ENCODE assay signal across 10 cellular contexts in the genomic region with DNA sequence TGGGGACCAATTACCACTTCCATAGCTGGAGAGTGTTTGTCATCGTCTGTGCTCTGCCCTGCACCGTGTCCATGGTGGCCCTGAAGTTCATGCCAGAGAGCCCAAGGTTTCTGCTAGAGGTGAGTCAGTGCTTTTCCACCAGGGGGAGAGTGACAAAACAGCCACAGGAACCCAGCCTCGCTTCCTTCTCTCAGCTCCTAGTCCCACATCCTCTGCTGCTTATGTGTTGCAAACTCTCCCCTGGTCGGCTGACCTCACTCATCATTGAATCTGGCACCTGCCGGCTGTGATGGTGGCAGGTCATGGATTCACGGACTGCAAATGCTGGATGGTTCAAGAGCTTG.
DNase-seq lines count a peak whose midpoint lies in the region; ATAC-seq and TF ChIP-seq lines count a peak whose summit lies in the region.
"Had no signal": no experiment of that assay in that cellular context is flagged by ENCODE, and none has a peak within 500 bp of the region (broad histone marks: within the 10 kb centered on the region; RNA-seq: fewer than 3 reads in every experiment).

No MANE protein-coding gene starts in this region.

- H3K4me3 ChIP-seq in mucosa of descending colon: no peak overlapping the region
- H3K4me3 ChIP-seq: tibial nerve had no signal

- H3K36me3 ChIP-seq in mucosa of descending colon (ENCODE audit: low read depth): no peaks in the 10 kb centered on the region
- H3K36me3 ChIP-seq: tibial nerve had no signal

- H3K27ac Mint-ChIP-seq in HFFc6: no peak overlapping the region
- no peak overlapping the region for H3K27ac Mint-ChIP-seq in activated T-helper 2 cell treated with anti-CD3 and anti-CD28 coated beads, Interferon-gamma antibody, Interleukin-2, Interleukin-4, amounts not matched to agents 10 μg/mL and 5 μg/mL and 100 μg/mL, durations not matched to agents 14 hours and 24 hours and 36 hours

- no peaks in the 10 kb centered on the region for H3K27me3 Mint-ChIP-seq in HFFc6 (ENCODE audit: insufficient read depth)
- H3K27me3 Mint-ChIP-seq in activated T-helper 2 cell treated with anti-CD3 and anti-CD28 coated beads, Interferon-gamma antibody, Interleukin-2, Interleukin-4, amounts not matched to agents 10 μg/mL and 5 μg/mL and 100 μg/mL, durations not matched to agents 14 hours and 24 hours and 36 hours (ENCODE audit: low read depth): peaks cover 4% of the 10 kb centered on the region

- peak; percentile 33 for TF ChIP-seq CTCF in HFFc6 (IDR thresholded peaks at IDR 0.05)
- TF ChIP-seq CTCF in mucosa of descending colon (IDR thresholded peaks at IDR 0.05): no peak

- H3K9me3 ChIP-seq in mucosa of descending colon: no peaks in the 10 kb centered on the region
- H3K9me3 ChIP-seq: tibial nerve had no signal

- H3K4me3 Mint-ChIP-seq in HFFc6: no peak overlapping the region
- no peak overlapping the region for H3K4me3 Mint-ChIP-seq in activated T-helper 2 cell treated with anti-CD3 and anti-CD28 coated beads, Interferon-gamma antibody, Interleukin-2, Interleukin-4, amounts not matched to agents 10 μg/mL and 5 μg/mL and 100 μg/mL, durations not matched to agents 14 hours and 24 hours and 36 hours (ENCODE audit: low read depth)

- TF ChIP-seq POLR2A in GM18505 (IDR thresholded peaks at IDR 0.05; ENCODE audit: borderline replicate concordance, extremely low read depth, insufficient read depth, insufficient read length): no peak

- no peaks in the 10 kb centered on the region for H3K36me3 Mint-ChIP-seq in HFFc6 (ENCODE audit: low read depth)
- H3K36me3 Mint-ChIP-seq in activated T-helper 2 cell treated with anti-CD3 and anti-CD28 coated beads, Interferon-gamma antibody, Interleukin-2, Interleukin-4, amounts not matched to agents 10 μg/mL and 5 μg/mL and 100 μg/mL, durations not matched to agents 14 hours and 24 hours and 36 hours (ENCODE audit: low read depth): no peaks in the 10 kb centered on the region

- H3K4me1 Mint-ChIP-seq in HFFc6 (ENCODE audit: low read depth): no peaks in the 10 kb centered on the region
- H3K4me1 Mint-ChIP-seq in activated T-helper 2 cell treated with anti-CD3 and anti-CD28 coated beads, Interferon-gamma antibody, Interleukin-2, Interleukin-4, amounts not matched to agents 10 μg/mL and 5 μg/mL and 100 μg/mL, durations not matched to agents 14 hours and 24 hours and 36 hours (ENCODE audit: low read depth): peaks cover 1% of the 10 kb centered on the region

- H3K4me1 ChIP-seq in mucosa of descending colon (ENCODE audit: low read depth): no peaks in the 10 kb centered on the region

- intact Hi-C loops in mucosa of descending colon (cut with DNase I, micrococcal nuclease): no loop called here
- intact Hi-C loops in activated T-helper 2 cell treated with anti-CD3 and anti-CD28 coated beads, Interferon-gamma antibody, Interleukin-2, Interleukin-4, amounts not matched to agents 10 μg/mL and 5 μg/mL and 100 μg/mL, durations not matched to agents 14 hours and 24 hours and 36 hours (cut with micrococcal nuclease): no loop called here

- peak; percentile 50 for DNase-seq in NK-92 treated with Interleukin-12 subunit alpha and Interleukin-12 subunit beta, amount 100 ng/mL, for 24 hours (lab: John Stamatoyannopoulos, UW)
- DNase-seq in NK-92 (lab: John Stamatoyannopoulos, UW; ENCODE audit: unreplicated experiment): no peak
- no peak for DNase-seq in HFFc6
- DNase-seq in SKM-1 treated with dmso at 0.1 percent for 144 hours (lab: John Stamatoyannopoulos, UW; ENCODE audit: unreplicated experiment): peak; percentile 92
- DNase-seq in mucosa of descending colon: no peak
- no peak for DNase-seq in activated T-helper 2 cell treated with anti-CD3 and anti-CD28 coated beads, Interferon-gamma antibody, Interleukin-2, Interleukin-4, amounts not matched to agents 10 μg/mL and 5 μg/mL and 100 μg/mL, durations not matched to agents 14 hours and 24 hours and 36 hours (ENCODE audit: low spot score)
- DNase-seq: amniotic stem cell had no signal

- ATAC-seq in mucosa of descending colon: peak; percentile 40
- no peak for ATAC-seq in HG03378 (IDR thresholded peaks at IDR 0.05; ENCODE audit: unreplicated experiment)
- no peak for ATAC-seq in GM18505 (IDR thresholded peaks at IDR 0.05; ENCODE audit: unreplicated experiment)

- H3K9me3 Mint-ChIP-seq in HFFc6: no peaks in the 10 kb centered on the region
- H3K9me3 Mint-ChIP-seq in activated T-helper 2 cell treated with anti-CD3 and anti-CD28 coated beads, Interferon-gamma antibody, Interleukin-2, Interleukin-4, amounts not matched to agents 10 μg/mL and 5 μg/mL and 100 μg/mL, durations not matched to agents 14 hours and 24 hours and 36 hours: no peaks in the 10 kb centered on the region

Comparison
In these comparisons a context has a peak if more than half of its experiments do, and no peak if none do; other contexts are left out.
1. DNase-seq: peak in NK-92 treated with Interleukin-12 subunit alpha and Interleukin-12 subunit beta, amount 100 ng/mL, for 24 hours (single experiment) and SKM-1 treated with dmso at 0.1 percent for 144 hours (single experiment); none in NK-92 (single experiment), HFFc6 (single experiment), mucosa of descending colon (0 of 3) and activated T-helper 2 cell treated with anti-CD3 and anti-CD28 coated beads, Interferon-gamma antibody, Interleukin-2, Interleukin-4, amounts not matched to agents 10 μg/mL and 5 μg/mL and 100 μg/mL, durations not matched to agents 14 hours and 24 hours and 36 hours (single experiment).